Comparison of ENCODE assay signal across 23 cellular contexts in the genomic region with DNA sequence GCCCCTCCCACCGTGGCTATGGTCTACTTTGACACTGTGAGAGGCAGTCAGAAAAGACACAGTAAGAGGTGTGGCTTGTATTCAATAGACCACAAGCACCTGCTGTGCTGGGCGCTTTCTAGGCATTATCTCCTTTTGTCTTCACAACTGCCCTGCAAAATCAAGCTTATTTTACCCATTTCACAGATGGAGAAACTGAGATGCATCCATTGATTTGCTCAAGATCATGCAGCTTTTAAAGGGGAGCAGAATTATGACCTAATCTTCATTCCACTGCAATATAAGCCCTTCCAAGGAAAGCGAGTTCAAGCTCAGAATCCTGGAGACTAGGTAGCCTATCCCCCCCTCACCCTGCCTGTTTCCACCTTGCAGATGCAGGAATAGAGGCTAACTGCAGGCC.
"Had no signal": no experiment of that assay in that cellular context is flagged by ENCODE, and none has a peak within 500 bp of the region (broad histone marks: within the 10 kb centered on the region; RNA-seq: fewer than 3 reads in every experiment).

No MANE protein-coding gene starts in this region.

- H3K4me1 ChIP-seq: left ventricle myocardium inferior, spleen, suprapubic skin, tibial artery, upper lobe of right lung had no signal

- H3K4me3 ChIP-seq: gastrocnemius medialis, left ventricle myocardium inferior, lung, mucosa of descending colon, spleen, suprapubic skin, tibial artery, upper lobe of right lung had no signal

- H3K36me3 ChIP-seq: gastrocnemius medialis, left ventricle myocardium inferior, spleen, suprapubic skin, tibial artery, upper lobe of right lung had no signal

- H3K27ac ChIP-seq: gastrocnemius medialis, left ventricle myocardium inferior, spleen, suprapubic skin, tibial artery, upper lobe of right lung had no signal

- DNase-seq: activated CD4-positive, alpha-beta T cell treated with anti-CD3 and anti-CD28 coated beads for 36 hours; activated CD4-positive, CD25-positive, alpha-beta regulatory T cell; activated CD8-positive, alpha-beta memory T cell treated with anti-CD3 and anti-CD28 coated beads, Interleukin-2, amount 10 ng/mL, durations not matched to agents 7 days and 5 days; activated CD8-positive, alpha-beta T cell treated with anti-CD3 and anti-CD28 coated beads, Interleukin-2, amount 10 ng/mL, durations not matched to agents 7 days and 5 days; activated naive CD8-positive, alpha-beta T cell treated with anti-CD3 and anti-CD28 coated beads, Interleukin-2, amount 50 U/mL, for 24 hours; activated T-cell treated with anti-CD3 and anti-CD28 coated beads, Interleukin-2, amount 50 U/mL, for 48 hours; amygdala; cortex of kidney; effector memory CD8-positive, alpha-beta T cell; erythroblast; gastrocnemius medialis; glutamatergic neuron; islet precursor cell; left ventricle myocardium inferior; mucosa of descending colon; right cardiac atrium; spleen; stimulated activated naive CD4-positive, alpha-beta T cell; tibial artery; upper lobe of right lung had no signal

- ATAC-seq: activated CD4-positive, alpha-beta T cell treated with anti-CD3 and anti-CD28 coated beads for 36 hours; activated CD8-positive, alpha-beta memory T cell treated with anti-CD3 and anti-CD28 coated beads, Interleukin-2, amount 10 ng/mL, durations not matched to agents 7 days and 5 days; activated CD8-positive, alpha-beta T cell treated with anti-CD3 and anti-CD28 coated beads, Interleukin-2, amount 10 ng/mL, durations not matched to agents 7 days and 5 days; activated naive CD8-positive, alpha-beta T cell treated with anti-CD3 and anti-CD28 coated beads, Interleukin-2, amount 50 U/mL, for 24 hours; effector memory CD8-positive, alpha-beta T cell; gastrocnemius medialis; mucosa of descending colon; natural killer cell treated with Interleukin-12 subunit alpha and Interleukin-12 subunit beta and Interleukin-15 and Interleukin-18, amount 100 ng/mL, for 72 hours; right cardiac atrium; upper lobe of right lung had no signal

- H3K9me3 ChIP-seq: gastrocnemius medialis, left ventricle myocardium inferior, mucosa of descending colon, spleen, suprapubic skin, tibial artery, upper lobe of right lung had no signal
